ENCODE assay signal across 2 cellular contexts in genomic region chr5:67998709-67999251, GRCh38.
TF ChIP-seq lines count a peak whose summit lies in the region.

No MANE protein-coding gene starts in this region.

TF ChIP-seq in IMR-90, 13 proteins besides CTCF, POLR2A, EP300 and RAD21:
- TF ChIP-seq, protein P1, sequence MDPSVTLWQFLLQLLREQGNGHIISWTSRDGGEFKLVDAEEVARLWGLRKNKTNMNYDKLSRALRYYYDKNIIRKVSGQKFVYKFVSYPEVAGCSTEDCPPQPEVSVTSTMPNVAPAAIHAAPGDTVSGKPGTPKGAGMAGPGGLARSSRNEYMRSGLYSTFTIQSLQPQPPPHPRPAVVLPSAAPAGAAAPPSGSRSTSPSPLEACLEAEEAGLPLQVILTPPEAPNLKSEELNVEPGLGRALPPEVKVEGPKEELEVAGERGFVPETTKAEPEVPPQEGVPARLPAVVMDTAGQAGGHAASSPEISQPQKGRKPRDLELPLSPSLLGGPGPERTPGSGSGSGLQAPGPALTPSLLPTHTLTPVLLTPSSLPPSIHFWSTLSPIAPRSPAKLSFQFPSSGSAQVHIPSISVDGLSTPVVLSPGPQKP (IDR thresholded peaks at IDR 0.05; ENCODE audit: borderline replicate concordance, low read depth, low read length) = no peak
- TF ChIP-seq CHD1 (IDR thresholded peaks at IDR 0.05; ENCODE audit: low read depth, low read length) (no peak), FOS (IDR thresholded peaks at IDR 0.05; ENCODE audit: low read depth, low read length) (no peak), MAFK (IDR thresholded peaks at IDR 0.05; ENCODE audit: low read depth, low read length) (no peak), USF2 (IDR thresholded peaks at IDR 0.05; ENCODE audit: low read depth, low read length) (no peak), RCOR1 (IDR thresholded peaks at IDR 0.05; ENCODE audit: insufficient replicate concordance, low read length) (no peak), MXI1 (IDR thresholded peaks at IDR 0.05; ENCODE audit: borderline replicate concordance, low read depth, low read length) (no peak), SMC3 (IDR thresholded peaks at IDR 0.05; ENCODE audit: low read depth, low read length) (no peak), BHLHE40 (IDR thresholded peaks at IDR 0.05; ENCODE audit: low read depth, low read length) (no peak), NFE2L2 (IDR thresholded peaks at IDR 0.05; ENCODE audit: low read depth, low read length) (no peak), MAZ (IDR thresholded peaks at IDR 0.05; ENCODE audit: borderline replicate concordance, low read depth, low read length) (no peak)

TF ChIP-seq in K562, 482 proteins besides CTCF, POLR2A, EP300 and RAD21 (continued from another document):
- TF ChIP-seq SFPQ (IDR thresholded peaks at IDR 0.05; ENCODE audit: low read depth, low read length) (no peak), IRF9 (tag; IDR thresholded peaks at IDR 0.05) (no peak), ETV6 (IDR thresholded peaks at IDR 0.05; ENCODE audit: borderline replicate concordance in 1 of 2, low read depth in 2 of 2, low read length in 1 of 2) (no peak), ETV6 (CRISPR knock-in tag; IDR thresholded peaks at IDR 0.05; ENCODE audit: borderline replicate concordance) (no peak), BRF2 (IDR thresholded peaks at IDR 0.05; ENCODE audit: borderline replicate concordance, insufficient read depth, insufficient read length) (no peak), NFXL1 (CRISPR knock-in tag; IDR thresholded peaks at IDR 0.05) (no peak), ZBTB8A (IDR thresholded peaks at IDR 0.05; ENCODE audit: partially characterized antibody) (no peak), KLF16 (IDR thresholded peaks at IDR 0.05) (no peak), SIX5 (IDR thresholded peaks at IDR 0.05; ENCODE audit: borderline replicate concordance in 1 of 2, insufficient read depth in 1 of 2, low read depth in 1 of 2, low read length in 2 of 2) (no peak), ZNF766 (CRISPR knock-in tag; conservative IDR thresholded peaks at IDR 0.05) (no peak)
- TF ChIP-seq, protein P2, sequence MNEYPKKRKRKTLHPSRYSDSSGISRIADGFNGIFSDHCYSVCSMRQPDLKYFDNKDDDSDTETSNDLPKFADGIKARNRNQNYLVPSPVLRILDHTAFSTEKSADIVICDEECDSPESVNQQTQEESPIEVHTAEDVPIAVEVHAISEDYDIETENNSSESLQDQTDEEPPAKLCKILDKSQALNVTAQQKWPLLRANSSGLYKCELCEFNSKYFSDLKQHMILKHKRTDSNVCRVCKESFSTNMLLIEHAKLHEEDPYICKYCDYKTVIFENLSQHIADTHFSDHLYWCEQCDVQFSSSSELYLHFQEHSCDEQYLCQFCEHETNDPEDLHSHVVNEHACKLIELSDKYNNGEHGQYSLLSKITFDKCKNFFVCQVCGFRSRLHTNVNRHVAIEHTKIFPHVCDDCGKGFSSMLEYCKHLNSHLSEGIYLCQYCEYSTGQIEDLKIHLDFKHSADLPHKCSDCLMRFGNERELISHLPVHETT (CRISPR knock-in tag; conservative IDR thresholded peaks at IDR 0.05 in 1 of 2, IDR thresholded peaks at IDR 0.05 in 1 of 2) = peak in 1 of 2 experiments; percentile 57; a peak in 1 of 4 replicates
- TF ChIP-seq, protein P3, sequence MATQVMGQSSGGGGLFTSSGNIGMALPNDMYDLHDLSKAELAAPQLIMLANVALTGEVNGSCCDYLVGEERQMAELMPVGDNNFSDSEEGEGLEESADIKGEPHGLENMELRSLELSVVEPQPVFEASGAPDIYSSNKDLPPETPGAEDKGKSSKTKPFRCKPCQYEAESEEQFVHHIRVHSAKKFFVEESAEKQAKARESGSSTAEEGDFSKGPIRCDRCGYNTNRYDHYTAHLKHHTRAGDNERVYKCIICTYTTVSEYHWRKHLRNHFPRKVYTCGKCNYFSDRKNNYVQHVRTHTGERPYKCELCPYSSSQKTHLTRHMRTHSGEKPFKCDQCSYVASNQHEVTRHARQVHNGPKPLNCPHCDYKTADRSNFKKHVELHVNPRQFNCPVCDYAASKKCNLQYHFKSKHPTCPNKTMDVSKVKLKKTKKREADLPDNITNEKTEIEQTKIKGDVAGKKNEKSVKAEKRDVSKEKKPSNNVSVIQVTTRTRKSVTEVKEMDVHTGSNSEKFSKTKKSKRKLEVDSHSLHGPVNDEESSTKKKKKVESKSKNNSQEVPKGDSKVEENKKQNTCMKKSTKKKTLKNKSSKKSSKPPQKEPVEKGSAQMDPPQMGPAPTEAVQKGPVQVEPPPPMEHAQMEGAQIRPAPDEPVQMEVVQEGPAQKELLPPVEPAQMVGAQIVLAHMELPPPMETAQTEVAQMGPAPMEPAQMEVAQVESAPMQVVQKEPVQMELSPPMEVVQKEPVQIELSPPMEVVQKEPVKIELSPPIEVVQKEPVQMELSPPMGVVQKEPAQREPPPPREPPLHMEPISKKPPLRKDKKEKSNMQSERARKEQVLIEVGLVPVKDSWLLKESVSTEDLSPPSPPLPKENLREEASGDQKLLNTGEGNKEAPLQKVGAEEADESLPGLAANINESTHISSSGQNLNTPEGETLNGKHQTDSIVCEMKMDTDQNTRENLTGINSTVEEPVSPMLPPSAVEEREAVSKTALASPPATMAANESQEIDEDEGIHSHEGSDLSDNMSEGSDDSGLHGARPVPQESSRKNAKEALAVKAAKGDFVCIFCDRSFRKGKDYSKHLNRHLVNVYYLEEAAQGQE (CRISPR knock-in tag; IDR thresholded peaks at IDR 0.05; ENCODE audit: low read depth) = no peak
TF ChIP-seq in K562: peak in this region for 2.
